Comparison of ENCODE assay signal across 11 cellular contexts in genomic region chr5:142320427-142320732, GRCh38. TPM values are rescaled to one million over a fixed set of nuclear protein-coding genes. Genes with fewer than 3 reads are reported as not detected.
DNase-seq lines count a peak whose midpoint lies in the region; ATAC-seq and TF ChIP-seq lines count a peak whose summit lies in the region.
"Had no signal": no experiment of that assay in that cellular context is flagged by ENCODE, and none has a peak within 500 bp of the region (broad histone marks: within the 10 kb centered on the region; RNA-seq: fewer than 3 reads in every experiment).

No MANE protein-coding gene starts in this region.

- no peak overlapping the region for H4K91ac ChIP-seq in neuronal stem cell (ENCODE audit: low read depth, low read length, poor library complexity)

- no peaks in the 10 kb centered on the region for H3K79me2 ChIP-seq in MM.1S (ENCODE audit: low read length)

- no peak overlapping the region for H2BK15ac ChIP-seq in neuronal stem cell (ENCODE audit: low read length)

- H2BK120ac ChIP-seq in neuronal stem cell (ENCODE audit: low read depth, low read length) = no peak overlapping the region

- H3K9me3 ChIP-seq in BLaER1 = no peaks in the 10 kb centered on the region
- no peaks in the 10 kb centered on the region for H3K9me3 ChIP-seq in neuronal stem cell (replicated peaks in 1 of 2; ENCODE audit: control insufficient read depth in 2 of 2, insufficient read depth in 1 of 2, low read depth in 1 of 2, low read length in 2 of 2)
- no peaks in the 10 kb centered on the region for H3K9me3 ChIP-seq in MM.1S (replicated peaks; ENCODE audit: insufficient read depth, low read length)
- H3K9me3 ChIP-seq: prostate gland had no signal

- H3K9me2 ChIP-seq in MM.1S (replicated peaks; ENCODE audit: insufficient read depth, low read length) = no peaks in the 10 kb centered on the region

- H3K79me1 ChIP-seq in neuronal stem cell (ENCODE audit: low read depth, low read length) = peaks cover 8% of the 10 kb centered on the region

- H2AFZ ChIP-seq in neuronal stem cell (ENCODE audit: low read length) (peak overlapping the region; percentile 48), MM.1S (ENCODE audit: low read length) (no peak overlapping the region)

- H2AK5ac ChIP-seq in neuronal stem cell (ENCODE audit: low read depth, low read length) = no peak overlapping the region

- no peak overlapping the region for H2BK5ac ChIP-seq in neuronal stem cell (ENCODE audit: low read length)

- H3K14ac ChIP-seq in neuronal stem cell (ENCODE audit: low read length) = no peak overlapping the region

- H3K36me3 ChIP-seq in BLaER1 (no peaks in the 10 kb centered on the region), neuronal stem cell (replicated peaks in 1 of 2; ENCODE audit: control insufficient read depth in 2 of 2, insufficient read depth in 2 of 2, low read length in 2 of 2) (peaks cover 0 to 49% of the 10 kb centered on the region in 2 donors), MM.1S (replicated peaks; ENCODE audit: insufficient read depth, low read length) (no peaks in the 10 kb centered on the region)
- H3K36me3 ChIP-seq: prostate gland had no signal

- CTCF ChIA-PET in RWPE1 (lab: Yijun Ruan, JAX) = interaction anchor here (0.6 to 0.7 kb wide), 2 partner anchors 188 to 1398 kb away, joined by 3 read pairs; no protein-coding TSS in a partner anchor

- H3K18ac ChIP-seq in neuronal stem cell (ENCODE audit: low read length) = no peak overlapping the region

- POLR2A ChIA-PET in RWPE1 (lab: Yijun Ruan, JAX; ENCODE audit: low non-redundant PET) = no interaction called here

- no peak overlapping the region for H3K4ac ChIP-seq in neuronal stem cell (ENCODE audit: low read length)

- H3K9ac ChIP-seq in BLaER1 (peak overlapping the region; percentile 86), neuronal stem cell (ENCODE audit: low read depth, low read length, poor library complexity) (no peak overlapping the region), MM.1S (ENCODE audit: low read length) (no peak overlapping the region)

- no peak overlapping the region for H4K8ac ChIP-seq in neuronal stem cell (ENCODE audit: low read depth, low read length)

- H3K4me1 ChIP-seq in BLaER1 (peaks cover 94% of the 10 kb centered on the region), neuronal stem cell (ENCODE audit: control insufficient read depth in 2 of 2, insufficient read depth in 1 of 2, low read depth in 1 of 2, low read length in 2 of 2) (peaks cover 40 to 58% of the 10 kb centered on the region in 2 donors), MM.1S (ENCODE audit: low read length) (peaks cover 3% of the 10 kb centered on the region; the same call in 1 of the 2 replicates)
- H3K4me1 ChIP-seq: prostate gland had no signal

- no peaks in the 10 kb centered on the region; the same call in 1 of the 2 replicates for H4K20me1 ChIP-seq in BLaER1
- no peaks in the 10 kb centered on the region for H4K20me1 ChIP-seq in MM.1S (ENCODE audit: insufficient read depth, low read length)

- H3K4me2 ChIP-seq in BLaER1 (peak overlapping the region; percentile 94), neuronal stem cell (ENCODE audit: insufficient read depth, low read length, poor library complexity, severe bottlenecking) (peak overlapping the region; percentile 59), MM.1S (ENCODE audit: low read depth, low read length) (no peak overlapping the region)

- DNase-seq in RWPE1 (ENCODE audit: low spot score) (no peak), fibroblast of the aortic adventitia (ENCODE audit: low read depth) (peak; percentile 11), neuronal stem cell (ENCODE audit: low spot score) (no peak), MM.1S (no peak), anterior cingulate cortex (lab: John Stamatoyannopoulos, UW) (no peak)
- DNase-seq: activated naive CD4-positive, alpha-beta T cell treated with anti-CD3 and anti-CD28 coated beads, Interleukin-2, amount 50 U/mL, for 16 hours; NCI-H526 had no signal

- no peak for TF ChIP-seq CTCF in RWPE1 (conservative IDR thresholded peaks at IDR 0.05; ENCODE audit: low read depth)
- no peak for TF ChIP-seq CTCF in fibroblast of the aortic adventitia (IDR thresholded peaks at IDR 0.05; ENCODE audit: insufficient read depth, low read length)
- TF ChIP-seq CTCF in MM.1S (IDR thresholded peaks at IDR 0.05; ENCODE audit: low read length) = no peak

- H3K4me3 ChIP-seq in BLaER1 = peak overlapping the region; percentile 58
- peak overlapping the region; percentile 13 for H3K4me3 ChIP-seq in fibroblast of the aortic adventitia (ENCODE audit: low read depth, low read length)
- H3K4me3 ChIP-seq in neuronal stem cell (ENCODE audit: low read length in 2 of 2) = peak overlapping the region in 1 of 2 donors; percentile 38
- H3K4me3 ChIP-seq in MM.1S (ENCODE audit: low read length) = no peak overlapping the region

- no peak overlapping the region for H3K23ac ChIP-seq in neuronal stem cell (ENCODE audit: low read depth, low read length, poor library complexity)

- no CpG with 5 or more reads among the region's 4 CpGs for WGBS in neuronal stem cell (ENCODE audit: extremely low coverage in 2 of 2, insufficient read length in 2 of 2, insufficient replicate concordance in 1 of 2), 2 donors

- no peak overlapping the region for H2BK12ac ChIP-seq in neuronal stem cell (ENCODE audit: low read length)

- H3K27me3 ChIP-seq in BLaER1 (no peaks in the 10 kb centered on the region), neuronal stem cell (ENCODE audit: control insufficient read depth in 3 of 3, insufficient read depth in 3 of 3, low read depth in 1 of 3, low read length in 3 of 3) (peaks cover 0 to 6% (median 0%) of the 10 kb centered on the region in 3 experiments), MM.1S (replicated peaks; ENCODE audit: insufficient read depth, low read length) (no peaks in the 10 kb centered on the region)

- no peak for ATAC-seq in HG03095 (IDR thresholded peaks at IDR 0.05; ENCODE audit: unreplicated experiment)
- ATAC-seq in HG03521 (IDR thresholded peaks at IDR 0.05; ENCODE audit: unreplicated experiment) = no peak

- H3K27ac ChIP-seq in BLaER1 (peak overlapping the region; percentile 94), RWPE1 (peak overlapping the region; percentile 59), neuronal stem cell (replicated peaks; ENCODE audit: low read length) (peak overlapping the region; percentile 70), MM.1S (ENCODE audit: low read length) (no peak overlapping the region)

- peaks cover 13% of the 10 kb centered on the region; the same call in 1 of the 2 replicates for H3F3A ChIP-seq in MM.1S (ENCODE audit: insufficient read depth, low read length)

RNA-seq across cellular contexts. Expression of gene SPRY4, which starts 4.4 kb away (rescaled TPM):
- 1.3 and 13.9 TPM in 2 replicates for total RNA-seq in fibroblast of the aortic adventitia (ENCODE audit: low replicate concordance)
- polyA plus RNA-seq in neuronal stem cell (2013, experiment 1 of 2) = 10.5 TPM
- 11.3 TPM for polyA plus RNA-seq in neuronal stem cell (2013, experiment 2 of 2)
